25 cellular contexts compared by ENCODE assay signal in the genomic region with DNA sequence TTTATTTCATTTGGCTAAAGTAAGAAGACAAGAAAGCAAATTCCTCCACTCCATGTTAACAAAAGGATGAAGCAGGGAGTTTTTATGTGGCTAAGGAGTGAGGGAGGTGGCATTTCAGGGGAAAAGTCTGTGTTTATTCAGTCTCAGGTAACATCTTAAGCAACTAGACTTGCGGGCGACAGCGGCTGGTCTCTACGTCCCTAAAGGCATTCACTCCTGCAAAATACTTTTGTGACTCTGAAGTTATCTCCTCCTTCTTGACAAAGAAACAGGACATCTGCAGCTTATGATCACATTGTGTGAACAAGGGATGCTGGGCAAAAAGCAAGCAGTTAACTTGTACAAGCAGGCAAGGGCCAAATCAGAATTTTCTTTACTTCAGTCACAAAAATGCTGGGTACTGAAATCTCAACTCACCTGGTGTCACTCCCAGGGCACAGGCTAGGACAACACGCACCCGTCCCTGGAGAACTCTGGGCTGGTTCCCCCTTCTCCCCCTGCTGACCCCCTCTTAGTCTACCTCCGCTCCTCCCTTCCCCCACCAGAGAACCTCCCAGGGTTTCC. TPM values are rescaled to one million over a fixed set of nuclear protein-coding genes. Genes with fewer than 3 reads are reported as not detected.
A peak's percentile ranks its signal among the peaks of the same experiment; 100 is the strongest.
DNase-seq lines count a peak whose midpoint lies in the region; ATAC-seq and TF ChIP-seq lines count a peak whose summit lies in the region.
"Had no signal": no experiment of that assay in that cellular context is flagged by ENCODE, and none has a peak within 500 bp of the region (broad histone marks: within the 10 kb centered on the region; RNA-seq: fewer than 3 reads in every experiment).

No MANE protein-coding gene starts in this region.

- H3K9me2 ChIP-seq in OCI-LY7 (ENCODE audit: insufficient read depth, low read length), result no peaks in the 10 kb centered on the region
- no peaks in the 10 kb centered on the region for H3K9me2 ChIP-seq in hepatocyte (replicated peaks; ENCODE audit: insufficient read depth)

- intact Hi-C loops in OCI-LY7 (cut with micrococcal nuclease; ENCODE audit: unreplicated experiment), result no loop called here
- intact Hi-C loops in upper lobe of right lung (cut with DNase I), result no loop called here
- intact Hi-C loops in natural killer cell (cut with micrococcal nuclease), result no loop called here

- peak overlapping the region; percentile 40 for H3K27ac ChIP-seq in OCI-LY7 (ENCODE audit: low read depth, low read length, poor library complexity, severe bottlenecking)
- peak overlapping the region; percentile 70 for H3K27ac ChIP-seq in hepatocyte
- no peak overlapping the region for H3K27ac ChIP-seq in upper lobe of right lung
- H3K27ac ChIP-seq: cardiac muscle cell, gastroesophageal sphincter, lower lobe of right lung, RWPE1, WERI-Rb-1 had no signal

- POLR2A ChIA-PET in OCI-LY7 (lab: Charles Lee), result no interaction called here

- ATAC-seq in stimulated activated memory B cell treated with anti-CD40 and anti-IgM and Interleukin-4, amounts not matched to agents 10 μg/mL and 1 μg/mL and 100 μg/mL, for 72 hours, result no peak
- no peak for ATAC-seq in upper lobe of right lung
- no peak for ATAC-seq in GM21423 (IDR thresholded peaks at IDR 0.05; ENCODE audit: unreplicated experiment)
- ATAC-seq in natural killer cell, result no peak
- ATAC-seq: activated T-helper 17 cell treated with anti-CD3 and anti-CD28 coated beads, Interleukin-2, amount 50 U/mL, for 72 hours; gastroesophageal sphincter; lower lobe of right lung had no signal

- no peaks in the 10 kb centered on the region for H3K9me3 Mint-ChIP-seq in stimulated activated memory B cell treated with anti-CD40 and anti-IgM and Interleukin-4, amounts not matched to agents 10 μg/mL and 1 μg/mL and 100 μg/mL, for 72 hours
- no peaks in the 10 kb centered on the region for H3K9me3 Mint-ChIP-seq in natural killer cell
- H3K9me3 Mint-ChIP-seq: activated T-helper 17 cell treated with anti-CD3 and anti-CD28 coated beads, Interleukin-2, amount 50 U/mL, for 72 hours; HFFc6; T-helper 2 cell treated with Interferon-gamma antibody and Interleukin-4, amounts not matched to agents 5 μg/mL and 100 μg/mL, for 36 hours had no signal

- H3K27me3 ChIP-seq in hepatocyte (no peaks in the 10 kb centered on the region), upper lobe of right lung (peaks cover 12% of the 10 kb centered on the region)
- H3K27me3 ChIP-seq: cardiac muscle cell had no signal

- H3K27ac Mint-ChIP-seq in stimulated activated memory B cell treated with anti-CD40 and anti-IgM and Interleukin-4, amounts not matched to agents 10 μg/mL and 1 μg/mL and 100 μg/mL, for 72 hours, result peak overlapping the region; percentile 83
- peak overlapping the region in 1 of 2 donors; percentile 93 for H3K27ac Mint-ChIP-seq in natural killer cell
- H3K27ac Mint-ChIP-seq: activated naive CD8-positive, alpha-beta T cell; activated T-helper 17 cell treated with anti-CD3 and anti-CD28 coated beads, Interleukin-2, amount 50 U/mL, for 72 hours; HFFc6 had no signal

- BruUV-seq in OCI-LY7 (replicated peaks; lab: Mats Ljungman, UMichigan), result no TSS peak

- H3K9me3 ChIP-seq in OCI-LY7 (ENCODE audit: low read length) (no peaks in the 10 kb centered on the region), hepatocyte (ENCODE audit: low read depth) (no peaks in the 10 kb centered on the region), upper lobe of right lung (no peaks in the 10 kb centered on the region)
- H3K9me3 ChIP-seq: gastroesophageal sphincter, lower lobe of right lung had no signal

- CTCF ChIA-PET in OCI-LY7 (lab: Charles Lee; ENCODE audit: unreplicated experiment), result no interaction called here

- no peaks in the 10 kb centered on the region for H3K27me3 Mint-ChIP-seq in stimulated activated memory B cell treated with anti-CD40 and anti-IgM and Interleukin-4, amounts not matched to agents 10 μg/mL and 1 μg/mL and 100 μg/mL, for 72 hours
- H3K27me3 Mint-ChIP-seq in natural killer cell (ENCODE audit: low read depth in 2 of 2), result no peaks in the 10 kb centered on the region
- H3K27me3 Mint-ChIP-seq: activated naive CD8-positive, alpha-beta T cell; activated T-helper 17 cell treated with anti-CD3 and anti-CD28 coated beads, Interleukin-2, amount 50 U/mL, for 72 hours had no signal

- no peaks in the 10 kb centered on the region for H4K20me1 ChIP-seq in OCI-LY7 (ENCODE audit: insufficient read depth, low read length)
- no peaks in the 10 kb centered on the region for H4K20me1 ChIP-seq in hepatocyte (ENCODE audit: insufficient read depth, poor library complexity, severe bottlenecking)

- TF ChIP-seq CTCF in OCI-LY7 (conservative IDR thresholded peaks at IDR 0.05; ENCODE audit: low read length) (no peak), hepatocyte (IDR thresholded peaks at IDR 0.05; ENCODE audit: poor library complexity) (no peak), upper lobe of right lung (IDR thresholded peaks at IDR 0.05) (no peak), natural killer cell (IDR thresholded peaks at IDR 0.05) (no peak)

- H3K4me1 Mint-ChIP-seq in stimulated activated memory B cell treated with anti-CD40 and anti-IgM and Interleukin-4, amounts not matched to agents 10 μg/mL and 1 μg/mL and 100 μg/mL, for 72 hours, result peaks cover 94% of the 10 kb centered on the region
- peaks cover 53 to 68% of the 10 kb centered on the region in 2 donors for H3K4me1 Mint-ChIP-seq in natural killer cell

- DNase-seq in SIG-M5 treated with dmso at 0.1 percent for 504 hours (lab: John Stamatoyannopoulos, UW; ENCODE audit: unreplicated experiment) (peak; percentile 17), SIG-M5 (lab: John Stamatoyannopoulos, UW) (no peak), OCI-LY7 (ENCODE audit: low spot score) (no peak), hepatocyte (ENCODE audit: low spot score) (peak; percentile 29), upper lobe of right lung (no peak), natural killer cell (no peak)
- DNase-seq: activated CD4-positive, alpha-beta T cell treated with anti-CD3 and anti-CD28 coated beads, Interleukin-2, amount 50 U/mL, for 4 hours; cortex of kidney; HFFc6; lower lobe of right lung; NCI-H146; NCI-H2171; NCI-H526; WERI-Rb-1 had no signal

- peaks cover 72% of the 10 kb centered on the region for H3K4me1 ChIP-seq in OCI-LY7 (ENCODE audit: insufficient read depth, low read length, poor library complexity, severe bottlenecking)
- peaks cover 22% of the 10 kb centered on the region for H3K4me1 ChIP-seq in hepatocyte (ENCODE audit: insufficient read depth)
- H3K4me1 ChIP-seq in upper lobe of right lung, result peaks cover 7% of the 10 kb centered on the region
- H3K4me1 ChIP-seq: lower lobe of right lung had no signal

- no peaks in the 10 kb centered on the region for H3K36me3 ChIP-seq in OCI-LY7 (ENCODE audit: insufficient read depth, low read length)
- no peaks in the 10 kb centered on the region for H3K36me3 ChIP-seq in hepatocyte (replicated peaks; ENCODE audit: insufficient read depth, low read depth)
- H3K36me3 ChIP-seq in upper lobe of right lung, result no peaks in the 10 kb centered on the region
- H3K36me3 ChIP-seq: cardiac muscle cell, gastroesophageal sphincter, lower lobe of right lung, WERI-Rb-1 had no signal

- H3K4me3 ChIP-seq in OCI-LY7 (ENCODE audit: low read depth, low read length, poor library complexity, severe bottlenecking) (no peak overlapping the region), hepatocyte (no peak overlapping the region), upper lobe of right lung (no peak overlapping the region)
- H3K4me3 ChIP-seq: cardiac muscle cell, gastroesophageal sphincter, lower lobe of right lung had no signal

- H3K4me3 Mint-ChIP-seq in stimulated activated memory B cell treated with anti-CD40 and anti-IgM and Interleukin-4, amounts not matched to agents 10 μg/mL and 1 μg/mL and 100 μg/mL, for 72 hours, result no peak overlapping the region
- no peak overlapping the region for H3K4me3 Mint-ChIP-seq in natural killer cell
- H3K4me3 Mint-ChIP-seq: activated naive CD8-positive, alpha-beta T cell; activated T-helper 17 cell treated with anti-CD3 and anti-CD28 coated beads, Interleukin-2, amount 50 U/mL, for 72 hours; HFFc6; T-helper 2 cell treated with Interferon-gamma antibody and Interleukin-4, amounts not matched to agents 5 μg/mL and 100 μg/mL, for 36 hours had no signal

- H3K4me2 ChIP-seq in OCI-LY7 (ENCODE audit: low read length), result peak overlapping the region; percentile 26; the same call in 1 of the 2 replicates
- H3K4me2 ChIP-seq in hepatocyte, result no peak overlapping the region

- no peak overlapping the region for H2AFZ ChIP-seq in OCI-LY7 (ENCODE audit: low read length)
- H2AFZ ChIP-seq in hepatocyte, result no peak overlapping the region

- WGBS in hepatocyte (ENCODE audit: low lambda C conversion rate, missing lambda C conversion rate), result 32% methylated on average over 7 of the region's 7 CpGs

- no peaks in the 10 kb centered on the region for H3K79me2 ChIP-seq in OCI-LY7 (ENCODE audit: insufficient read depth, low read depth, low read length)
- H3K79me2 ChIP-seq in hepatocyte, result no peaks in the 10 kb centered on the region

- no peaks in the 10 kb centered on the region for H3K36me3 Mint-ChIP-seq in stimulated activated memory B cell treated with anti-CD40 and anti-IgM and Interleukin-4, amounts not matched to agents 10 μg/mL and 1 μg/mL and 100 μg/mL, for 72 hours
- no peaks in the 10 kb centered on the region for H3K36me3 Mint-ChIP-seq in natural killer cell
- H3K36me3 Mint-ChIP-seq: activated naive CD8-positive, alpha-beta T cell had no signal

RNA-seq across cellular contexts. Expression of gene IGLL5, which starts 38.3 kb away (rescaled TPM):
- 219 TPM in 2 replicates for total RNA-seq in OCI-LY7 (2014; rRNA removed; shearing (Covaris generic))
- total RNA-seq in OCI-LY7 (2022), result 364 and 387 TPM in 2 replicates
- not detected in 2 replicates for total RNA-seq in hepatocyte
- not detected in 2 replicates for polyA plus RNA-seq in hepatocyte
- total RNA-seq in upper lobe of right lung, result 12.3 TPM
- 100 to 1,000 TPM in 1 of 3 donors, under 1 TPM in 2; 0.38 to 124 (median 0.93) TPM for total RNA-seq in natural killer cell
- total RNA-seq: activated T-helper 17 cell treated with anti-CD3 and anti-CD28 coated beads, Interleukin-2, amount 50 U/mL, for 72 hours; cardiac muscle cell; G401; HFFc6; kidney epithelial cell; pulmonary artery endothelial cell had no signal
- polyA plus RNA-seq: cardiac muscle cell had no signal

Comparison
In these comparisons a context has a peak if more than half of its experiments do, and no peak if none do; other contexts are left out.
1. DNase-seq: peak in SIG-M5 treated with dmso at 0.1 percent for 504 hours (single experiment) and hepatocyte (single experiment); none in SIG-M5 (single experiment), OCI-LY7 (single experiment), upper lobe of right lung (single experiment) and natural killer cell (single experiment).